9 cellular contexts compared by ENCODE assay signal in genomic region chr3:116444819-116445290, GRCh38. TPM values are rescaled to one million over a fixed set of nuclear protein-coding genes. Genes with fewer than 3 reads are reported as not detected.
A peak's percentile ranks its signal among the peaks of the same experiment; 100 is the strongest.
DNase-seq lines count a peak whose midpoint lies in the region; ATAC-seq and TF ChIP-seq lines count a peak whose summit lies in the region.
"Had no signal": no experiment of that assay in that cellular context is flagged by ENCODE, and none has a peak within 500 bp of the region (broad histone marks: within the 10 kb centered on the region; RNA-seq: fewer than 3 reads in every experiment).

No MANE protein-coding gene starts in this region.

- DNase-seq in GM03348 (ENCODE audit: low spot score) (peak; percentile 40), amygdala (lab: John Stamatoyannopoulos, UW) (peak in 32 of 56 donors; percentile 3 to 65 (median 38)), hypothalamus (lab: John Stamatoyannopoulos, UW) (peak in 36 of 51 donors; percentile 3 to 85 (median 38)), prostate gland (ENCODE audit: low spot score) (no peak), DMS114 treated with DMSO at 0.1 percent for 48 hours (lab: John Stamatoyannopoulos, UW; ENCODE audit: unreplicated experiment) (no peak), T-helper 9 cell (no peak)
- DNase-seq in activated effector memory CD4-positive, alpha-beta T cell treated with anti-CD3 and anti-CD28 coated beads, Interleukin-2, amount 50 U/mL, for 16 hours = no peak
- DNase-seq: SIG-M5 had no signal

- peak overlapping the region; percentile 38 for H3K4me3 ChIP-seq in prostate gland

- no peaks in the 10 kb centered on the region for H3K4me1 ChIP-seq in prostate gland (replicated peaks)

- no peak for TF ChIP-seq CTCF in prostate gland (IDR thresholded peaks at IDR 0.05)

- no peaks in the 10 kb centered on the region for H3K36me3 ChIP-seq in prostate gland

- no peaks in the 10 kb centered on the region for H3K27me3 ChIP-seq in prostate gland (replicated peaks; ENCODE audit: insufficient read depth)

- intact Hi-C loops in prostate gland (cut with DNase I) = no loop called here

- ATAC-seq in HG02938 (IDR thresholded peaks at IDR 0.05; ENCODE audit: unreplicated experiment) = no peak

- H3K9me3 ChIP-seq in prostate gland = no peaks in the 10 kb centered on the region

- 1% methylated on average over 26 of the region's 26 CpGs for WGBS in prostate gland

- peak overlapping the region; percentile 53 to 69 for H3K27ac ChIP-seq in prostate gland

- no peak for TF ChIP-seq POLR2A in prostate gland (IDR thresholded peaks at IDR 0.05)

RNA-seq across cellular contexts. Expression of gene LSAMP, which starts 0.4 kb away (rescaled TPM):
- total RNA-seq in prostate gland = 10 to 100 TPM; 15.4 to 38.0 TPM

Comparison
In these comparisons a context has a peak if more than half of its experiments do, and no peak if none do; other contexts are left out.
1. DNase-seq: peak in GM03348 (single experiment), amygdala (32 of 56) and hypothalamus (36 of 51); none in prostate gland (single experiment), DMS114 treated with DMSO at 0.1 percent for 48 hours (single experiment), activated effector memory CD4-positive, alpha-beta T cell treated with anti-CD3 and anti-CD28 coated beads, Interleukin-2, amount 50 U/mL, for 16 hours (single experiment) and T-helper 9 cell (single experiment).